ENCODE assay signal across 1 cellular context in the genomic region with DNA sequence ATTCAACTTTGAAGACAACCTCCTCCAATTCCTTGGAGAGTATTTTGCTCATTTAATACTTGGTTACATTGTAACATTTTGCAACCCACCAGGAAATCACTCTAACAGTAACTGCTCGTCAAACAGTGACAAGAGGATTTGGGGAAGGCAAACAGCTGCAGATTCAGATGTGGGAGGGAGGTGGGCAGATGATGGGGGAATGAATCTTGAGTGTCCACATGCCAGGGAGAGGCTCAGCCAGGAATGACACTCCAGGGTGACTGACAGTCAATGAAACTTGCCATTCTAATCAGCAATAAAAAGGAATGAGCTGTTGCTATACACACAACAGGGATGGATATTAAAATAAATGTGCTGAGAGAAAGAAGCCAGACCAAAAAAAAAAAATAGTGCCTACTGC.
TF ChIP-seq lines count a peak whose summit lies in the region.

No MANE protein-coding gene starts in this region.

TF ChIP-seq in neural cell, 6 proteins besides CTCF, POLR2A, EP300 and RAD21:
- TF ChIP-seq, protein P1, sequence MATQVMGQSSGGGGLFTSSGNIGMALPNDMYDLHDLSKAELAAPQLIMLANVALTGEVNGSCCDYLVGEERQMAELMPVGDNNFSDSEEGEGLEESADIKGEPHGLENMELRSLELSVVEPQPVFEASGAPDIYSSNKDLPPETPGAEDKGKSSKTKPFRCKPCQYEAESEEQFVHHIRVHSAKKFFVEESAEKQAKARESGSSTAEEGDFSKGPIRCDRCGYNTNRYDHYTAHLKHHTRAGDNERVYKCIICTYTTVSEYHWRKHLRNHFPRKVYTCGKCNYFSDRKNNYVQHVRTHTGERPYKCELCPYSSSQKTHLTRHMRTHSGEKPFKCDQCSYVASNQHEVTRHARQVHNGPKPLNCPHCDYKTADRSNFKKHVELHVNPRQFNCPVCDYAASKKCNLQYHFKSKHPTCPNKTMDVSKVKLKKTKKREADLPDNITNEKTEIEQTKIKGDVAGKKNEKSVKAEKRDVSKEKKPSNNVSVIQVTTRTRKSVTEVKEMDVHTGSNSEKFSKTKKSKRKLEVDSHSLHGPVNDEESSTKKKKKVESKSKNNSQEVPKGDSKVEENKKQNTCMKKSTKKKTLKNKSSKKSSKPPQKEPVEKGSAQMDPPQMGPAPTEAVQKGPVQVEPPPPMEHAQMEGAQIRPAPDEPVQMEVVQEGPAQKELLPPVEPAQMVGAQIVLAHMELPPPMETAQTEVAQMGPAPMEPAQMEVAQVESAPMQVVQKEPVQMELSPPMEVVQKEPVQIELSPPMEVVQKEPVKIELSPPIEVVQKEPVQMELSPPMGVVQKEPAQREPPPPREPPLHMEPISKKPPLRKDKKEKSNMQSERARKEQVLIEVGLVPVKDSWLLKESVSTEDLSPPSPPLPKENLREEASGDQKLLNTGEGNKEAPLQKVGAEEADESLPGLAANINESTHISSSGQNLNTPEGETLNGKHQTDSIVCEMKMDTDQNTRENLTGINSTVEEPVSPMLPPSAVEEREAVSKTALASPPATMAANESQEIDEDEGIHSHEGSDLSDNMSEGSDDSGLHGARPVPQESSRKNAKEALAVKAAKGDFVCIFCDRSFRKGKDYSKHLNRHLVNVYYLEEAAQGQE (IDR thresholded peaks at IDR 0.05; ENCODE audit: borderline replicate concordance), result no peak
- peak; percentile 53 for TF ChIP-seq POLR2AphosphoS5 (IDR thresholded peaks at IDR 0.05)
- no peak for TF ChIP-seq TAF1 (IDR thresholded peaks at IDR 0.05; ENCODE audit: low read depth)
